ENCODE assay signal across 12 cellular contexts in genomic region chr19:43752287-43752875, GRCh38. TPM values are rescaled to one million over a fixed set of nuclear protein-coding genes. Genes with fewer than 3 reads are reported as not detected.
DNase-seq lines count a peak whose midpoint lies in the region; ATAC-seq and TF ChIP-seq lines count a peak whose summit lies in the region.
"Had no signal": no experiment of that assay in that cellular context is flagged by ENCODE, and none has a peak within 500 bp of the region (broad histone marks: within the 10 kb centered on the region; RNA-seq: fewer than 3 reads in every experiment).

No MANE protein-coding gene starts in this region.

- no peaks in the 10 kb centered on the region for H3K9me3 Mint-ChIP-seq in stimulated activated naive CD8-positive, alpha-beta T cell treated with anti-CD3 and anti-CD28 coated beads, Interleukin-15, Interleukin-2, amounts not matched to agents 100 ng/mL and 50 ng/mL, for 24 hours

- no peak for DNase-seq in stimulated activated naive CD8-positive, alpha-beta T cell treated with anti-CD3 and anti-CD28 coated beads, Interleukin-15, Interleukin-2, amounts not matched to agents 100 U/mL and 50 U/mL, for 24 hours
- no peak for DNase-seq in lower lobe of right lung
- DNase-seq in COR-L47 (lab: John Stamatoyannopoulos, UW): no peak
- DNase-seq in AG08395 (ENCODE audit: low spot score): no peak
- no peak for DNase-seq in stimulated activated CD4-positive, alpha-beta T cell treated with anti-CD3 and anti-CD28 coated beads, Interleukin-2, amount 100 ng/mL, for 24 hours
- DNase-seq: NCI-H1436 treated with DMSO at 0.1 percent for 48 hours had no signal

- peaks cover 71% of the 10 kb centered on the region for H3K4me1 Mint-ChIP-seq in stimulated activated naive CD8-positive, alpha-beta T cell treated with anti-CD3 and anti-CD28 coated beads, Interleukin-15, Interleukin-2, amounts not matched to agents 100 ng/mL and 50 ng/mL, for 24 hours (ENCODE audit: low read depth)

- H3K36me3 Mint-ChIP-seq in stimulated activated naive CD8-positive, alpha-beta T cell treated with anti-CD3 and anti-CD28 coated beads, Interleukin-15, Interleukin-2, amounts not matched to agents 100 ng/mL and 50 ng/mL, for 24 hours (ENCODE audit: low read depth): peaks cover 72% of the 10 kb centered on the region

- no peak for ATAC-seq in stimulated activated naive CD8-positive, alpha-beta T cell treated with anti-CD3 and anti-CD28 coated beads, Interleukin-15, Interleukin-2, amounts not matched to agents 100 U/mL and 50 U/mL, for 24 hours
- ATAC-seq in lower lobe of right lung: no peak
- ATAC-seq in GM19455 (IDR thresholded peaks at IDR 0.05; ENCODE audit: unreplicated experiment): no peak

- TF ChIP-seq CTCF in VCaP (conservative IDR thresholded peaks at IDR 0.05) (no peak), lower lobe of right lung (IDR thresholded peaks at IDR 0.05) (no peak)

- H3K27ac ChIP-seq in VCaP (peak overlapping the region; percentile 99; the same call in 1 of the 2 replicates), lower lobe of right lung (peak overlapping the region; percentile 36)
- H3K27ac ChIP-seq: C4-2B had no signal

- peak overlapping the region; percentile 99 for H3K27ac Mint-ChIP-seq in stimulated activated naive CD8-positive, alpha-beta T cell treated with anti-CD3 and anti-CD28 coated beads, Interleukin-15, Interleukin-2, amounts not matched to agents 100 ng/mL and 50 ng/mL, for 24 hours

- H3K4me3 Mint-ChIP-seq in stimulated activated naive CD8-positive, alpha-beta T cell treated with anti-CD3 and anti-CD28 coated beads, Interleukin-15, Interleukin-2, amounts not matched to agents 100 ng/mL and 50 ng/mL, for 24 hours: peak overlapping the region; percentile 96

- H3K27me3 Mint-ChIP-seq in stimulated activated naive CD8-positive, alpha-beta T cell treated with anti-CD3 and anti-CD28 coated beads, Interleukin-15, Interleukin-2, amounts not matched to agents 100 ng/mL and 50 ng/mL, for 24 hours: no peaks in the 10 kb centered on the region

- no peaks in the 10 kb centered on the region for H3K27me3 ChIP-seq in lower lobe of right lung (ENCODE audit: low read depth)

- H3K4me1 ChIP-seq in lower lobe of right lung: peaks cover 44% of the 10 kb centered on the region

- intact Hi-C loops in lower lobe of right lung (cut with DNase I): no loop called here

- H3K4me3 ChIP-seq in lower lobe of right lung: no peak overlapping the region

- no peaks in the 10 kb centered on the region for H3K9me3 ChIP-seq in lower lobe of right lung

- H3K36me3 ChIP-seq in lower lobe of right lung: peaks cover 42% of the 10 kb centered on the region

RNA-seq across cellular contexts. Expression of gene SMG9, which starts 2.4 kb away (rescaled TPM):
- 47.3 TPM for total RNA-seq in lower lobe of right lung

RNA-seq across cellular contexts. Expression of gene KCNN4, which starts 28.4 kb away (rescaled TPM):
- 3.6 TPM for total RNA-seq in lower lobe of right lung

RNA-seq across cellular contexts. Expression of gene IRGC, which starts 36.5 kb away (rescaled TPM):
- total RNA-seq in lower lobe of right lung: not detected
- total RNA-seq: bronchial epithelial cell, esophagus mucosa had no signal

RNA-seq across cellular contexts. Expression of gene LYPD5, which starts 49.9 kb away (rescaled TPM):
- total RNA-seq in lower lobe of right lung: 7.5 TPM
